In the genomic region with DNA sequence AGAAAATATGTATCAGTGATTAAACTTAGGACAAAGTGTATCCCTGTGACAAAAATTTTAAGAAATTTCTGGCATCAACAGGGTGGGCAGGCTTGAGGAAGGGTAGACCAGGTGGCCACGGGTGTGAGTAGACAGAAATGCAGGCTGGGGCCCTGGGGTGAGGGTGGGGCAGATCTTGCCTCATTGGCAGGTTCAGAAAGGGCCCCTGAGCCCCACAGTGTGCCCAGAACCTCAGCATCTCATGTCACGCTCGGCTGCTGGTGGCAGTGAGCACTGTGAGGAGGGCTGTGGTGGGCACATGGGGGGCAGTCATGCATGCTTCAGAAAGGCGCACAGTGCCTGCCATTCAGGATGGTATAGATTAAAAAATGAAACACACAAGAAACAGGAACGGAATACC, we compare ENCODE assay signal across 21 cellular contexts. TPM values are rescaled to one million over a fixed set of nuclear protein-coding genes. Genes with fewer than 3 reads are reported as not detected.
DNase-seq lines count a peak whose midpoint lies in the region; ATAC-seq and TF ChIP-seq lines count a peak whose summit lies in the region.
"Had no signal": no experiment of that assay in that cellular context is flagged by ENCODE, and none has a peak within 500 bp of the region (broad histone marks: within the 10 kb centered on the region; RNA-seq: fewer than 3 reads in every experiment).

No MANE protein-coding gene starts in this region.

- no peak for TF ChIP-seq CTCF in right atrium auricular region (IDR thresholded peaks at IDR 0.05)
- TF ChIP-seq CTCF in endodermal cell (conservative IDR thresholded peaks at IDR 0.05), result no peak
- TF ChIP-seq CTCF in osteocyte (IDR thresholded peaks at IDR 0.05), result no peak

- POLR2A ChIA-PET in CD4-positive, alpha-beta memory T cell (lab: Charles Lee; ENCODE audit: partially characterized antibody), result no interaction called here

- H3K27me3 ChIP-seq in right atrium auricular region, result no peaks in the 10 kb centered on the region
- H3K27me3 ChIP-seq in endodermal cell (ENCODE audit: control insufficient read depth, insufficient read depth, low read length, poor library complexity, severe bottlenecking), result no peaks in the 10 kb centered on the region
- H3K27me3 ChIP-seq in CD4-positive, alpha-beta memory T cell (ENCODE audit: insufficient read depth, low read length), result no peaks in the 10 kb centered on the region
- H3K27me3 ChIP-seq: BLaER1 had no signal

- ATAC-seq in Right ventricle myocardium inferior, result no peak
- ATAC-seq: CD8-positive, alpha-beta T cell had no signal

- WGBS in endodermal cell (ENCODE audit: insufficient coverage in 1 of 2, insufficient read length in 1 of 2), 2 experiments, result 91 to 100% methylated on average over 5 of the region's 5 CpGs

- H3K36me3 Mint-ChIP-seq in endodermal cell (ENCODE audit: low read depth) (no peaks in the 10 kb centered on the region), osteocyte (ENCODE audit: unreplicated experiment) (peaks cover 13% of the 10 kb centered on the region)
- H3K36me3 Mint-ChIP-seq in CD4-positive, alpha-beta memory T cell, result peaks cover 0 to 4% of the 10 kb centered on the region in 2 donors
- H3K36me3 Mint-ChIP-seq: CD14-positive monocyte; CD4-positive, CD25-positive, alpha-beta regulatory T cell; CD8-positive, alpha-beta T cell had no signal

- H3K36me3 ChIP-seq in right atrium auricular region (no peaks in the 10 kb centered on the region), endodermal cell (ENCODE audit: control insufficient read depth, insufficient read depth, low read length) (no peaks in the 10 kb centered on the region)
- H3K36me3 ChIP-seq in CD4-positive, alpha-beta memory T cell (ENCODE audit: insufficient read depth, low read length), result no peaks in the 10 kb centered on the region
- H3K36me3 ChIP-seq: BE2C had no signal

- DNase-seq in right atrium auricular region (ENCODE audit: low spot score), result peak; percentile 9
- no peak for DNase-seq in Right ventricle myocardium inferior (ENCODE audit: missing footprints)
- DNase-seq in endodermal cell, result peak; percentile 13
- peak; percentile 76 for DNase-seq in osteocyte (ENCODE audit: extremely low spot score, unreplicated experiment)
- no peak for DNase-seq in NCI-H2107 (lab: John Stamatoyannopoulos, UW)
- no peak for DNase-seq in hippocampal formation (lab: John Stamatoyannopoulos, UW)
- no peak for DNase-seq in CD4-positive, alpha-beta memory T cell
- DNase-seq: 8988T; ACHN; BE2C; C1 segment of cervical spinal cord; Caco-2; Calu3; CD4-positive, CD25-positive, alpha-beta regulatory T cell; CD8-positive, alpha-beta T cell; DMS79 treated with DMSO at 0.1 percent for 48 hours; GF-D8 had no signal

- H3K9me3 Mint-ChIP-seq in endodermal cell (peaks cover 43% of the 10 kb centered on the region), osteocyte (ENCODE audit: unreplicated experiment) (peaks cover 7% of the 10 kb centered on the region)
- peaks cover 5 to 40% (median 16%) of the 10 kb centered on the region in 8 donors for H3K9me3 Mint-ChIP-seq in CD4-positive, alpha-beta memory T cell

- H3K27me3 Mint-ChIP-seq in endodermal cell (ENCODE audit: insufficient read depth) (no peaks in the 10 kb centered on the region), osteocyte (ENCODE audit: unreplicated experiment) (no peaks in the 10 kb centered on the region)
- peaks cover 10 to 24% of the 10 kb centered on the region in 2 donors for H3K27me3 Mint-ChIP-seq in CD4-positive, alpha-beta memory T cell

- H3K27ac Mint-ChIP-seq in endodermal cell (no peak overlapping the region), osteocyte (ENCODE audit: unreplicated experiment) (no peak overlapping the region)
- H3K27ac Mint-ChIP-seq in CD4-positive, alpha-beta memory T cell, result no peak overlapping the region
- H3K27ac Mint-ChIP-seq: CD14-positive monocyte; CD4-positive, CD25-positive, alpha-beta regulatory T cell; CD8-positive, alpha-beta T cell had no signal

- no peak overlapping the region for H3K4me3 ChIP-seq in right atrium auricular region
- H3K4me3 ChIP-seq in endodermal cell (ENCODE audit: low read length), result no peak overlapping the region
- no peak overlapping the region for H3K4me3 ChIP-seq in CD4-positive, alpha-beta memory T cell (ENCODE audit: low read length in 2 of 2)
- H3K4me3 ChIP-seq: BLaER1 had no signal

- H3K4me1 ChIP-seq in right atrium auricular region, result no peaks in the 10 kb centered on the region
- H3K4me1 ChIP-seq in endodermal cell (ENCODE audit: control insufficient read depth, insufficient read depth, low read length), result no peaks in the 10 kb centered on the region
- no peaks in the 10 kb centered on the region for H3K4me1 ChIP-seq in CD4-positive, alpha-beta memory T cell (ENCODE audit: insufficient read depth, low read length)
- H3K4me1 ChIP-seq: BE2C, Caco-2 had no signal

- CTCF ChIA-PET in CD4-positive, alpha-beta memory T cell (lab: Charles Lee; ENCODE audit: partially characterized antibody), result no interaction called here

- H3K4me3 Mint-ChIP-seq in endodermal cell, result no peak overlapping the region
- no peak overlapping the region for H3K4me3 Mint-ChIP-seq in osteocyte (ENCODE audit: unreplicated experiment)
- H3K4me3 Mint-ChIP-seq in CD4-positive, alpha-beta memory T cell, result no peak overlapping the region
- H3K4me3 Mint-ChIP-seq: CD14-positive monocyte; CD4-positive, CD25-positive, alpha-beta regulatory T cell; CD8-positive, alpha-beta T cell had no signal

- H3K9me3 ChIP-seq in right atrium auricular region, result peaks cover 0 to 7% of the 10 kb centered on the region in 2 donors
- peaks cover 14% of the 10 kb centered on the region for H3K9me3 ChIP-seq in endodermal cell (ENCODE audit: control insufficient read depth, low read length)
- H3K9me3 ChIP-seq in CD4-positive, alpha-beta memory T cell (ENCODE audit: control insufficient read depth in 1 of 2, low read length in 2 of 2), result peaks cover 0 to 3% of the 10 kb centered on the region in 2 donors
- H3K9me3 ChIP-seq: BE2C had no signal

- no peaks in the 10 kb centered on the region for H3K4me1 Mint-ChIP-seq in endodermal cell
- H3K4me1 Mint-ChIP-seq in osteocyte (ENCODE audit: unreplicated experiment), result no peaks in the 10 kb centered on the region
- no peaks in the 10 kb centered on the region for H3K4me1 Mint-ChIP-seq in CD4-positive, alpha-beta memory T cell
- H3K4me1 Mint-ChIP-seq: CD14-positive monocyte; CD4-positive, CD25-positive, alpha-beta regulatory T cell had no signal

- H3K27ac ChIP-seq in right atrium auricular region (no peak overlapping the region), endodermal cell (ENCODE audit: low read depth, low read length) (no peak overlapping the region)
- no peak overlapping the region for H3K27ac ChIP-seq in CD4-positive, alpha-beta memory T cell (ENCODE audit: low read depth, low read length)
- H3K27ac ChIP-seq: BLaER1 had no signal

- H3K9ac ChIP-seq in endodermal cell (ENCODE audit: extremely low read depth, low read length, poor library complexity, severe bottlenecking), result no peak overlapping the region
- H3K9ac ChIP-seq: BLaER1 had no signal

- intact Hi-C loops in Right ventricle myocardium inferior (cut with DNase I), result no loop called here
- intact Hi-C loops in CD4-positive, alpha-beta memory T cell (cut with micrococcal nuclease), result no loop called here

RNA-seq across cellular contexts. Expression of gene ASB18, which starts 7.6 kb away (rescaled TPM):
- total RNA-seq in right atrium auricular region (1 to 10 TPM; 1.9 to 7.6 TPM), Right ventricle myocardium inferior (4.6 TPM), endodermal cell (not detected), osteocyte (not detected in 2 replicates)
- not detected for polyA plus RNA-seq in endodermal cell (2013, experiment 1 of 2)
- not detected for polyA plus RNA-seq in endodermal cell (2013, experiment 2 of 2)
- not detected for total RNA-seq in CD4-positive, alpha-beta memory T cell
- not detected for polyA plus RNA-seq in CD4-positive, alpha-beta memory T cell
- total RNA-seq: A673; Caco-2; Calu3; CD4-positive, CD25-positive, alpha-beta regulatory T cell; CD8-positive, alpha-beta T cell had no signal
- polyA plus RNA-seq: AG04450; CD14-positive monocyte; CD4-positive, CD25-positive, alpha-beta regulatory T cell had no signal

Comparison
In these comparisons a context has a peak if more than half of its experiments do, and no peak if none do; other contexts are left out.
1. DNase-seq: peak in right atrium auricular region (single experiment), endodermal cell (single experiment) and osteocyte (single experiment); none in Right ventricle myocardium inferior (single experiment), NCI-H2107 (single experiment), hippocampal formation (0 of 2) and CD4-positive, alpha-beta memory T cell (0 of 5).